Comparison of ENCODE assay signal across 9 cellular contexts in the genomic region with DNA sequence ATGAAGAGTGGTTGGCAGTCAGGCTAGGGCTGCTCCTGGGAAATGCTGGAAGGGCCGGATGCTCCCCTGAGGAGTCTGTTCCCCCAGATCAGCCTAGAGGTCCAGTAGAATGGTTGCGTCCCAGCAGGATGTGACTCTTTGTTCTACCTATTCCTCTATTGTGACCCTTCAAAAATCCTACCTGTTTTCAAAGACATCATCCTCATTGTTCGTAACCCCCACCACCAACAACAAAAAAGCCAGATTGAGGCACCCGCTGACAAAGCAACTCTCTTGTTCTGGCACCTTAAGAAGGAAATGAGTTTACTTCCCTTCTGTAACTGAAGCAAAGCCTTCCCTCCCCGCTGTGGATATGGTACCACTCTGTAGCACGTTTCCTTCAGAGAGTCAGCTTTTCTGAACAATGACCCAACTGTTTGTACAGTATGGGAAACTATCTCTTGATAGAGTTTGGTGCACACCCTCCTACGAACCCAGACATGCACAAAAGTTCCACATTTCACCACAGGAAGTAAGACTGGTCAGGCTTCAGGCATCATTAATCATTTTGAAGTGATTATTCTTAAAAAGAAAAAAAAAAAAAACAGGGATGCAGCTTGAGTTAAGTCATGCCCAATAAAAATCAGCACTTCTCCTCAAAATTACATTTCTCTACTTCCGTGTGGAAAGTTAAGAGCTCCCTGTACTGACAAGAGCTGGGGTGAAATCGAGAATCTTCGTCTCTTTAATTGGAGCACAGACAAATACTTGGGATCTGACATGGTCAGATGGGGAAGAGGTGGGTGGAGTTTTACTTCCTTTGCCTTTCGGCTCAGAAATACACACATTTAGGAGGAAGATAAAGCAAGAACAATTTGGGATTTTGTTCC.
DNase-seq lines count a peak whose midpoint lies in the region; ATAC-seq, FAIRE-seq and TF ChIP-seq lines count a peak whose summit lies in the region.
"Had no signal": no experiment of that assay in that cellular context is flagged by ENCODE, and none has a peak within 500 bp of the region (broad histone marks: within the 10 kb centered on the region; RNA-seq: fewer than 3 reads in every experiment).

No MANE protein-coding gene starts in this region.

- H2BK12ac ChIP-seq in H1 (ENCODE audit: low read depth, low read length): no peak overlapping the region; the same call in 1 of the 2 replicates

- FAIRE-seq in H1 (lab: Jason Lieb, UNC): peak; percentile 13
- FAIRE-seq in frontal cortex (lab: Jason Lieb, UNC): no peak

- peak overlapping the region; percentile 9; the same call in 1 of the 2 replicates for H3K4me3 ChIP-seq in HUES64 (ENCODE audit: low read length)
- peak overlapping the region in 1 of 4 experiments; percentile 29; a peak in 3 of 8 replicates for H3K4me3 ChIP-seq in H1 (ENCODE audit: extremely low read depth in 1 of 4, insufficient read depth in 2 of 4, low read depth in 3 of 4, low read length in 4 of 4)
- H3K4me3 ChIP-seq in mucosa of descending colon: no peak overlapping the region

- H3K79me2 ChIP-seq in H1 (ENCODE audit: control insufficient read depth in 1 of 2, insufficient read depth in 2 of 2, low read length in 2 of 2): no peaks in the 10 kb centered on the region

- H4K91ac ChIP-seq in H1 (replicated peaks; ENCODE audit: insufficient read length, low read length): no peak overlapping the region

- H3K27me3 ChIP-seq in HUES64 (ENCODE audit: insufficient read depth, low read length): no peaks in the 10 kb centered on the region
- H3K27me3 ChIP-seq in H1 (replicated peaks in 1 of 4; ENCODE audit: control insufficient read depth in 3 of 4, extremely low read depth in 1 of 4, insufficient read depth in 3 of 4, low read length in 3 of 4): no peaks in the 10 kb centered on the region; a peak in 1 of 7 replicates

- no peak overlapping the region for H3K56ac ChIP-seq in H1 (replicated peaks; ENCODE audit: insufficient read length, low read depth, low read length)

- H3K4ac ChIP-seq in H1 (replicated peaks; ENCODE audit: insufficient read length, low read depth, low read length): no peak overlapping the region

- intact Hi-C loops in mucosa of descending colon (cut with DNase I, micrococcal nuclease): no loop called here

- no peaks in the 10 kb centered on the region for H4K20me1 ChIP-seq in H1 (replicated peaks in 1 of 2; ENCODE audit: control insufficient read depth in 1 of 2, insufficient read depth in 2 of 2, low read length in 2 of 2)

- TF ChIP-seq CTCF in H1 (IDR thresholded peaks at IDR 0.05; ENCODE audit: control extremely low read depth in 1 of 3, insufficient read depth in 1 of 3, low read depth in 1 of 3, low read length in 3 of 3) (no peak), mucosa of descending colon (IDR thresholded peaks at IDR 0.05) (no peak)

- TF ChIP-seq RAD21 in H1 (IDR thresholded peaks at IDR 0.05 in 1 of 2, conservative IDR thresholded peaks at IDR 0.05 in 1 of 2; ENCODE audit: low read depth in 2 of 2, low read length in 2 of 2): no peak; a peak in 1 of 4 replicates

- no peak overlapping the region for H4K8ac ChIP-seq in H1 (ENCODE audit: extremely low read depth, insufficient read depth, low read length)

- peak; percentile 42 for DNase-seq in ELR (ENCODE audit: low read depth)
- no peak for DNase-seq in H1 (ENCODE audit: low read depth in 1 of 2, low spot score in 2 of 2)
- DNase-seq in mucosa of descending colon: no peak
- no peak for DNase-seq in cerebellar nuclear complex (lab: John Stamatoyannopoulos, UW)
- DNase-seq in activated T-cell treated with anti-CD3 and anti-CD28 coated beads, Interleukin-2, amount 50 U/mL, for 48 hours: no peak
- DNase-seq in frontal cortex (ENCODE audit: low spot score in 2 of 2): no peak

- no peak overlapping the region for H4K5ac ChIP-seq in H1 (ENCODE audit: insufficient read length, low read depth, low read length)

- H3K9me3 ChIP-seq in HUES64 (ENCODE audit: insufficient read depth, low read depth, low read length) (peaks cover 11% of the 10 kb centered on the region), H1 (ENCODE audit: insufficient read depth in 2 of 2, low read depth in 1 of 2, low read length in 1 of 2) (no peaks in the 10 kb centered on the region), mucosa of descending colon (no peaks in the 10 kb centered on the region)

- POLR2A ChIA-PET in H1 (lab: Charles Lee; ENCODE audit: partially characterized antibody): interaction anchor here (0.6 to 1.7 kb wide), 3 partner anchors 27 to 603 kb away, joined by 3 to 4 read pairs (median 3); a partner anchor contains a TSS

- H3K14ac ChIP-seq in H1 (ENCODE audit: insufficient read length): no peak overlapping the region

- CTCF ChIA-PET in H1 (lab: Charles Lee; ENCODE audit: partially characterized antibody): interaction anchor here (0.7 to 1.8 kb wide), 4 partner anchors 28 to 221 kb away, joined by 3 to 6 read pairs (median 4); no protein-coding TSS in a partner anchor

- H2BK120ac ChIP-seq in H1 (replicated peaks; ENCODE audit: low read depth, low read length): peak overlapping the region; percentile 5

- H3K27ac ChIP-seq in HUES64 (ENCODE audit: low read depth, low read length) (peak overlapping the region; percentile 27), H1 (ENCODE audit: low read depth, low read length) (no peak overlapping the region)

- H3K4me1 ChIP-seq in HUES64 (ENCODE audit: insufficient read depth, low read length): peaks cover 31% of the 10 kb centered on the region
- H3K4me1 ChIP-seq in H1 (replicated peaks in 1 of 4; ENCODE audit: control insufficient read depth in 3 of 4, insufficient read depth in 4 of 4, low read length in 3 of 4): peaks cover 3 to 15% (median 11%) of the 10 kb centered on the region in 4 experiments; a peak in 4 of 7 replicates
- H3K4me1 ChIP-seq in mucosa of descending colon (ENCODE audit: low read depth): no peaks in the 10 kb centered on the region

- H3K36me3 ChIP-seq in HUES64 (ENCODE audit: insufficient read depth, low read length) (no peaks in the 10 kb centered on the region), H1 (ENCODE audit: control insufficient read depth in 2 of 4, insufficient read depth in 4 of 4, low read length in 3 of 4) (no peaks in the 10 kb centered on the region), mucosa of descending colon (ENCODE audit: low read depth) (no peaks in the 10 kb centered on the region)

- no peak overlapping the region for H3K18ac ChIP-seq in H1 (ENCODE audit: extremely low read depth, low read length)

- no peak overlapping the region for H2AK5ac ChIP-seq in H1 (ENCODE audit: low read depth, low read length)

- TF ChIP-seq POLR2A in H1 (IDR thresholded peaks at IDR 0.05; ENCODE audit: control extremely low read depth in 1 of 2, low read depth in 2 of 2, low read length in 2 of 2): no peak

- ATAC-seq in mucosa of descending colon (peak; percentile 25), GM21717 (IDR thresholded peaks at IDR 0.05; ENCODE audit: unreplicated experiment) (no peak)
- ATAC-seq: Panc1 had no signal

- H2BK5ac ChIP-seq in H1 (ENCODE audit: low read depth, low read length): peak overlapping the region; percentile 12; the same call in 1 of the 2 replicates

- WGBS in HUES64: 51% methylated on average over 10 of the region's 11 CpGs
- WGBS in H1 (ENCODE audit: extremely low coverage in 1 of 2, insufficient coverage in 1 of 2, insufficient read length in 1 of 2, insufficient replicate concordance in 2 of 2, low coverage in 1 of 2, low lambda C conversion rate in 2 of 2, missing lambda C conversion rate in 1 of 2), 2 experiments: 48% methylated on average over 11 of the region's 11 CpGs; no CpG with 5 or more reads in 1 of the 2 experiments

- no peaks in the 10 kb centered on the region for H3K23me2 ChIP-seq in H1 (ENCODE audit: low read depth, low read length)

- H3K9ac ChIP-seq in HUES64 (ENCODE audit: low read depth, low read length): peak overlapping the region; percentile 7; the same call in 1 of the 2 replicates
- no peak overlapping the region for H3K9ac ChIP-seq in H1 (replicated peaks in 1 of 4; ENCODE audit: extremely low read depth in 1 of 4, low read depth in 3 of 4, low read length in 3 of 4)

- TF ChIP-seq EP300 in H1 (IDR thresholded peaks at IDR 0.05; ENCODE audit: borderline replicate concordance in 1 of 2, low read depth in 2 of 2, low read length in 2 of 2): no peak

- no peak overlapping the region for H2BK15ac ChIP-seq in H1 (ENCODE audit: low read length)

- no peak overlapping the region for H3K23ac ChIP-seq in H1 (ENCODE audit: insufficient read length)

- no peak overlapping the region for H2BK20ac ChIP-seq in H1 (ENCODE audit: low read length)

- H3K79me1 ChIP-seq in H1 (ENCODE audit: low read depth, low read length): no peaks in the 10 kb centered on the region

- H2AFZ ChIP-seq in H1 (ENCODE audit: low read length): no peak overlapping the region

- peak overlapping the region; percentile 42 to 50 for H3K4me2 ChIP-seq in H1 (ENCODE audit: insufficient read depth in 1 of 2, low read depth in 2 of 2, low read length in 2 of 2)

TF ChIP-seq in H1, 55 proteins besides CTCF, POLR2A, EP300 and RAD21 (continues in another document):
- TF ChIP-seq TEAD4 (IDR thresholded peaks at IDR 0.05; ENCODE audit: low read depth, low read length) (no peak), RBBP5 (IDR thresholded peaks at IDR 0.05; ENCODE audit: borderline replicate concordance, low read depth, low read length) (no peak), MAFK (IDR thresholded peaks at IDR 0.05; ENCODE audit: low read depth, low read length) (no peak), TCF12 (IDR thresholded peaks at IDR 0.05; ENCODE audit: low read depth, low read length) (no peak), POLR2AphosphoS5 (IDR thresholded peaks at IDR 0.05; ENCODE audit: low read depth, low read length) (no peak), CTBP2 (IDR thresholded peaks at IDR 0.05; ENCODE audit: borderline replicate concordance, insufficient read depth, insufficient read length, low read length) (peak; percentile 82), NANOG (IDR thresholded peaks at IDR 0.05; ENCODE audit: insufficient read depth, low read depth, low read length, poor library complexity, severe bottlenecking) (no peak), CHD1 (IDR thresholded peaks at IDR 0.05; ENCODE audit: low read depth, low read length) (no peak), POU5F1 (IDR thresholded peaks at IDR 0.05; ENCODE audit: low read depth, low read length) (no peak), SIN3A (conservative IDR thresholded peaks at IDR 0.05 in 1 of 2, IDR thresholded peaks at IDR 0.05 in 1 of 2; ENCODE audit: low read depth in 1 of 2, low read length in 2 of 2) (no peak), SP1 (IDR thresholded peaks at IDR 0.05; ENCODE audit: low read depth, low read length) (0 out of 2 replicates have a peak, but pooled peaks have one; percentile 23), KDM4A (IDR thresholded peaks at IDR 0.05; ENCODE audit: low read depth, low read length, severe bottlenecking) (no peak), SP4 (IDR thresholded peaks at IDR 0.05; ENCODE audit: low read length) (no peak), HDAC6 (IDR thresholded peaks at IDR 0.05; ENCODE audit: low read depth, low read length) (no peak)
- TF ChIP-seq, protein P1, sequence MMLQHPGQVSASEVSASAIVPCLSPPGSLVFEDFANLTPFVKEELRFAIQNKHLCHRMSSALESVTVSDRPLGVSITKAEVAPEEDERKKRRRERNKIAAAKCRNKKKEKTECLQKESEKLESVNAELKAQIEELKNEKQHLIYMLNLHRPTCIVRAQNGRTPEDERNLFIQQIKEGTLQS (IDR thresholded peaks at IDR 0.05; ENCODE audit: insufficient read depth, low read depth, low read length): no peak
